ENCODE assay signal across 1 cellular context in genomic region chr9:137251194-137251461, GRCh38.
TF ChIP-seq lines count a peak whose summit lies in the region.

TSS of gene STPG3 (plus strand) at chr9:137251286. CDS start at chr9:137251287, 1 bp downstream.

TF ChIP-seq in HCT116, 20 proteins besides CTCF, POLR2A, EP300 and RAD21:
- no peak for TF ChIP-seq ATF3 (IDR thresholded peaks at IDR 0.05)
- no peak for TF ChIP-seq ZBTB33 (IDR thresholded peaks at IDR 0.05; ENCODE audit: extremely low read depth, insufficient replicate concordance, low read length)
- TF ChIP-seq JUND (IDR thresholded peaks at IDR 0.05): no peak
- TF ChIP-seq POLR2AphosphoS5 (IDR thresholded peaks at IDR 0.05; ENCODE audit: low read depth, low read length): no peak
- TF ChIP-seq SIN3A (IDR thresholded peaks at IDR 0.05; ENCODE audit: low read depth): no peak
- TF ChIP-seq CBX3 (IDR thresholded peaks at IDR 0.05; ENCODE audit: low read depth): no peak
- no peak for TF ChIP-seq ZFX (IDR thresholded peaks at IDR 0.05)
- no peak for TF ChIP-seq MAX (IDR thresholded peaks at IDR 0.05)
- TF ChIP-seq TCF7L2 (IDR thresholded peaks at IDR 0.05; ENCODE audit: borderline replicate concordance, extremely low read depth, insufficient read depth, insufficient read length): no peak
- TF ChIP-seq YY1 (IDR thresholded peaks at IDR 0.05; ENCODE audit: extremely low read depth, insufficient replicate concordance, low read depth, low read length): no peak
- no peak for TF ChIP-seq EZH2phosphoT487 (IDR thresholded peaks at IDR 0.05; ENCODE audit: borderline replicate concordance)
- TF ChIP-seq ELF1 (IDR thresholded peaks at IDR 0.05; ENCODE audit: borderline replicate concordance, low read depth): no peak
- no peak for TF ChIP-seq FOSL1 (IDR thresholded peaks at IDR 0.05; ENCODE audit: low read depth)
- no peak for TF ChIP-seq REST (IDR thresholded peaks at IDR 0.05; ENCODE audit: low read depth)
- TF ChIP-seq EGR1 (IDR thresholded peaks at IDR 0.05; ENCODE audit: low read depth): no peak
- TF ChIP-seq SP1 (IDR thresholded peaks at IDR 0.05; ENCODE audit: low read depth): no peak
TF ChIP-seq in HCT116: peak in this region for 0.
